In the genomic region with DNA sequence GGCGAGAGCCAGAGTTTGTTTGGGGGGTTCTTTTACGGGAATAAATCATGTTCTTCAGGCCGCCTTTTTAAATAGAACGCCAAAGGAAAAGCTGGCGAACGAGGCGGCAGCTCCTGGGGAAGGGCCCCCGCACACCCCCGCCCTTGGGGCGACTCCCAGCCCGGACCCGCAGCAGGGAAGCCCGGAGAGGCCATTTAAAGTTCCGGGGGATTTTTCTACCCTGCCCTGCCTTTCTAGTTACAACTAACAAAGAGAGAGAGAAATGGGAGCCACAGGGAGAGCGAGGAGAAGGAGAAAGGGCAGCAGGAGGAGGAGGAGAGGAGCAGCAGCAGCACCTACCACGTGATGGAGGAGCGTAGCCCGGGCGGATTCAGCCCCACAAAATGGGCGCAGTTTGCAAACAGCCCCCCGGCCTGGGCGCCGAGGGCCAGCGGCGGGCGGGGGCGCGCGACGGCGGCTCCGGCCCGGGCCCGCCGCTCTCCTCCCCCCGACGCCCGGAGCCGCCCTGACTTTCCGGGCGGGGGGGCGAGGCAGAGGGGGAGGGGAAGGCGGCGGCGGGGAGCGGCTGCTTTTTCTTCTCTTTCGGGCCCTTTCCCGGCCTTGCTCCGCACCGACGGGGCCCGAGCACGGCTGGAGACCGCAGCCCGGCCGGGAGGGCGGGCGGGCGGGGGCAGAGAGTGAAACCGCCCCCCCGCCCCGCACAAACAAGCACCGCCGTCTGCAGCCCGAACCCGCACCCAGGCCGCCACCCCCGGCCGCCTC, we compare ENCODE assay signal across 1 cellular context.
A peak's percentile ranks its signal among the peaks of the same experiment; 100 is the strongest.
TF ChIP-seq lines count a peak whose summit lies in the region.

No MANE protein-coding gene starts in this region.

TF ChIP-seq in HEK293, 187 proteins besides CTCF, POLR2A, EP300 and RAD21 (continued from another document and continues in another):
- TF ChIP-seq ZNF560 (tag by site-specific recombination; IDR thresholded peaks at IDR 0.05; ENCODE audit: borderline replicate concordance) (no peak), ZBTB8A (tag by site-specific recombination; IDR thresholded peaks at IDR 0.05) (peak; percentile 100), FEZF1 (tag by site-specific recombination; IDR thresholded peaks at IDR 0.05) (peak; percentile 56; the same call in 1 of the 2 replicates), ZNF596 (tag by site-specific recombination; IDR thresholded peaks at IDR 0.05) (peak; percentile 85), ZNF391 (tag by site-specific recombination; IDR thresholded peaks at IDR 0.05; ENCODE audit: borderline replicate concordance, low read depth) (peak; percentile 36; the same call in 1 of the 2 replicates), ZNF274 (IDR thresholded peaks at IDR 0.05; ENCODE audit: low read length) (no peak), ZNF274 (tag by site-specific recombination; IDR thresholded peaks at IDR 0.05; ENCODE audit: borderline replicate concordance) (no peak), ZNF366 (tag by site-specific recombination; conservative IDR thresholded peaks at IDR 0.05) (peak; percentile 71), ZSCAN30 (tag by site-specific recombination; IDR thresholded peaks at IDR 0.05) (0 out of 2 replicates have a peak, but pooled peaks have one; percentile 40), ZNF302 (tag by site-specific recombination; IDR thresholded peaks at IDR 0.05; ENCODE audit: low read depth) (no peak), ZNF624 (tag by site-specific recombination; IDR thresholded peaks at IDR 0.05) (no peak), ZNF350 (tag by site-specific recombination; IDR thresholded peaks at IDR 0.05) (no peak), ZNF48 (tag by site-specific recombination; IDR thresholded peaks at IDR 0.05) (no peak), BCL11A (tag by site-specific recombination; IDR thresholded peaks at IDR 0.05; ENCODE audit: low read depth) (no peak), ZNF138 (tag by site-specific recombination; IDR thresholded peaks at IDR 0.05; ENCODE audit: borderline replicate concordance) (no peak), ZNF530 (tag by site-specific recombination; IDR thresholded peaks at IDR 0.05; ENCODE audit: low read depth) (no peak), ZNF548 (tag by site-specific recombination; IDR thresholded peaks at IDR 0.05) (no peak), ZNF791 (tag by site-specific recombination; IDR thresholded peaks at IDR 0.05) (no peak), ZNF830 (tag by site-specific recombination; IDR thresholded peaks at IDR 0.05; ENCODE audit: low read depth) (no peak), ZNF658 (tag by site-specific recombination; IDR thresholded peaks at IDR 0.05) (no peak), ZNF555 (tag by site-specific recombination; conservative IDR thresholded peaks at IDR 0.05) (no peak), ZFP41 (tag by site-specific recombination; IDR thresholded peaks at IDR 0.05; ENCODE audit: borderline replicate concordance) (no peak), SCRT2 (tag by site-specific recombination; IDR thresholded peaks at IDR 0.05) (no peak), ZFP3 (tag by site-specific recombination; IDR thresholded peaks at IDR 0.05; ENCODE audit: low read depth) (no peak), SALL2 (tag by site-specific recombination; IDR thresholded peaks at IDR 0.05; ENCODE audit: borderline replicate concordance) (no peak), ZNF501 (tag by site-specific recombination; IDR thresholded peaks at IDR 0.05) (no peak), GLIS2 (tag by site-specific recombination; IDR thresholded peaks at IDR 0.05) (peak; percentile 91), ZXDB (tag by site-specific recombination; IDR thresholded peaks at IDR 0.05) (peak; percentile 83; the same call in 1 of the 2 replicates), ZNF544 (tag by site-specific recombination; IDR thresholded peaks at IDR 0.05) (no peak), GLIS1 (tag by site-specific recombination; IDR thresholded peaks at IDR 0.05) (peak; percentile 57), ZNF341 (tag by site-specific recombination; IDR thresholded peaks at IDR 0.05; ENCODE audit: low read depth) (peak; percentile 93), IKZF3 (tag by site-specific recombination; IDR thresholded peaks at IDR 0.05) (peak; percentile 93), YY2 (tag by site-specific recombination; IDR thresholded peaks at IDR 0.05) (peak; percentile 18; the same call in 1 of the 2 replicates), ZEB2 (tag by site-specific recombination; IDR thresholded peaks at IDR 0.05) (peak; percentile 85), ZNF19 (tag by site-specific recombination; IDR thresholded peaks at IDR 0.05; ENCODE audit: low read depth) (no peak), KLF7 (tag by site-specific recombination; IDR thresholded peaks at IDR 0.05; ENCODE audit: borderline replicate concordance) (peak; percentile 79; the same call in 1 of the 2 replicates)
- TF ChIP-seq, protein P1, sequence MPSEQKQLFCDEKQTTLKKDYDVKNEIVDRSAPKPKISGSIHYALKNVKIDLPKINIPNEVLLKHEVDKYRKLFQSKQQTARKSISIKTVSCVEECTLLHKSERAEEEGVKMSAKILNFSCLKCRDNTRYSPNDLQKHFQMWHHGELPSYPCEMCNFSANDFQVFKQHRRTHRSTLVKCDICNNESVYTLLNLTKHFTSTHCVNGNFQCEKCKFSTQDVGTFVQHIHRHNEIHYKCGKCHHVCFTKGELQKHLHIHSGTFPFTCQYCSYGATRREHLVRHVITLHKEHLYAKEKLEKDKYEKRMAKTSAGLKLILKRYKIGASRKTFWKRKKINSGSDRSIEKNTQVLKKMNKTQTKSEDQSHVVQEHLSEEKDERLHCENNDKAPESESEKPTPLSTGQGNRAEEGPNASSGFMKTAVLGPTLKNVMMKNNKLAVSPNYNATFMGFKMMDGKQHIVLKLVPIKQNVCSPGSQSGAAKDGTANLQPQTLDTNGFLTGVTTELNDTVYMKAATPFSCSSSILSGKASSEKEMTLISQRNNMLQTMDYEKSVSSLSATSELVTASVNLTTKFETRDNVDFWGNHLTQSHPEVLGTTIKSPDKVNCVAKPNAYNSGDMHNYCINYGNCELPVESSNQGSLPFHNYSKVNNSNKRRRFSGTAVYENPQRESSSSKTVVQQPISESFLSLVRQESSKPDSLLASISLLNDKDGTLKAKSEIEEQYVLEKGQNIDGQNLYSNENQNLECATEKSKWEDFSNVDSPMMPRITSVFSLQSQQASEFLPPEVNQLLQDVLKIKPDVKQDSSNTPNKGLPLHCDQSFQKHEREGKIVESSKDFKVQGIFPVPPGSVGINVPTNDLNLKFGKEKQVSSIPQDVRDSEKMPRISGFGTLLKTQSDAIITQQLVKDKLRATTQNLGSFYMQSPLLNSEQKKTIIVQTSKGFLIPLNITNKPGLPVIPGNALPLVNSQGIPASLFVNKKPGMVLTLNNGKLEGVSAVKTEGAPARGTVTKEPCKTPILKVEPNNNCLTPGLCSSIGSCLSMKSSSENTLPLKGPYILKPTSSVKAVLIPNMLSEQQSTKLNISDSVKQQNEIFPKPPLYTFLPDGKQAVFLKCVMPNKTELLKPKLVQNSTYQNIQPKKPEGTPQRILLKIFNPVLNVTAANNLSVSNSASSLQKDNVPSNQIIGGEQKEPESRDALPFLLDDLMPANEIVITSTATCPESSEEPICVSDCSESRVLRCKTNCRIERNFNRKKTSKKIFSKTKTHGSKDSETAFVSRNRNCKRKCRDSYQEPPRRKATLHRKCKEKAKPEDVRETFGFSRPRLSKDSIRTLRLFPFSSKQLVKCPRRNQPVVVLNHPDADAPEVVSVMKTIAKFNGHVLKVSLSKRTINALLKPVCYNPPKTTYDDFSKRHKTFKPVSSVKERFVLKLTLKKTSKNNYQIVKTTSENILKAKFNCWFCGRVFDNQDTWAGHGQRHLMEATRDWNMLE (tag by site-specific recombination; conservative IDR thresholded peaks at IDR 0.05; ENCODE audit: low read depth), result no peak
- TF ChIP-seq, protein P2, sequence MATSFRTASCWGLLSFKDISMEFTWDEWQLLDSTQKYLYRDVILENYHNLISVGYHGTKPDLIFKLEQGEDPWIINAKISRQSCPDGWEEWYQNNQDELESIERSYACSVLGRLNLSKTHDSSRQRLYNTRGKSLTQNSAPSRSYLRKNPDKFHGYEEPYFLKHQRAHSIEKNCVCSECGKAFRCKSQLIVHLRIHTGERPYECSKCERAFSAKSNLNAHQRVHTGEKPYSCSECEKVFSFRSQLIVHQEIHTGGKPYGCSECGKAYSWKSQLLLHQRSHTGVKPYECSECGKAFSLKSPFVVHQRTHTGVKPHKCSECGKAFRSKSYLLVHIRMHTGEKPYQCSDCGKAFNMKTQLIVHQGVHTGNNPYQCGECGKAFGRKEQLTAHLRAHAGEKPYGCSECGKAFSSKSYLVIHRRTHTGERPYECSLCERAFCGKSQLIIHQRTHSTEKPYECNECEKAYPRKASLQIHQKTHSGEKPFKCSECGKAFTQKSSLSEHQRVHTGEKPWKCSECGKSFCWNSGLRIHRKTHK (tag by site-specific recombination; IDR thresholded peaks at IDR 0.05), result no peak
- TF ChIP-seq, protein P3, sequence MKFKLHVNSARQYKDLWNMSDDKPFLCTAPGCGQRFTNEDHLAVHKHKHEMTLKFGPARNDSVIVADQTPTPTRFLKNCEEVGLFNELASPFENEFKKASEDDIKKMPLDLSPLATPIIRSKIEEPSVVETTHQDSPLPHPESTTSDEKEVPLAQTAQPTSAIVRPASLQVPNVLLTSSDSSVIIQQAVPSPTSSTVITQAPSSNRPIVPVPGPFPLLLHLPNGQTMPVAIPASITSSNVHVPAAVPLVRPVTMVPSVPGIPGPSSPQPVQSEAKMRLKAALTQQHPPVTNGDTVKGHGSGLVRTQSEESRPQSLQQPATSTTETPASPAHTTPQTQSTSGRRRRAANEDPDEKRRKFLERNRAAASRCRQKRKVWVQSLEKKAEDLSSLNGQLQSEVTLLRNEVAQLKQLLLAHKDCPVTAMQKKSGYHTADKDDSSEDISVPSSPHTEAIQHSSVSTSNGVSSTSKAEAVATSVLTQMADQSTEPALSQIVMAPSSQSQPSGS (tag by site-specific recombination; IDR thresholded peaks at IDR 0.05; ENCODE audit: low read depth), result no peak
- TF ChIP-seq, protein P4, sequence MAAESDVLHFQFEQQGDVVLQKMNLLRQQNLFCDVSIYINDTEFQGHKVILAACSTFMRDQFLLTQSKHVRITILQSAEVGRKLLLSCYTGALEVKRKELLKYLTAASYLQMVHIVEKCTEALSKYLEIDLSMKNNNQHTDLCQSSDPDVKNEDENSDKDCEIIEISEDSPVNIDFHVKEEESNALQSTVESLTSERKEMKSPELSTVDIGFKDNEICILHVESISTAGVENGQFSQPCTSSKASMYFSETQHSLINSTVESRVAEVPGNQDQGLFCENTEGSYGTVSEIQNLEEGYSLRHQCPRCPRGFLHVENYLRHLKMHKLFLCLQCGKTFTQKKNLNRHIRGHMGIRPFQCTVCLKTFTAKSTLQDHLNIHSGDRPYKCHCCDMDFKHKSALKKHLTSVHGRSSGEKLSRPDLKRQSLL (tag by site-specific recombination; IDR thresholded peaks at IDR 0.05), result no peak
- TF ChIP-seq, protein P5, sequence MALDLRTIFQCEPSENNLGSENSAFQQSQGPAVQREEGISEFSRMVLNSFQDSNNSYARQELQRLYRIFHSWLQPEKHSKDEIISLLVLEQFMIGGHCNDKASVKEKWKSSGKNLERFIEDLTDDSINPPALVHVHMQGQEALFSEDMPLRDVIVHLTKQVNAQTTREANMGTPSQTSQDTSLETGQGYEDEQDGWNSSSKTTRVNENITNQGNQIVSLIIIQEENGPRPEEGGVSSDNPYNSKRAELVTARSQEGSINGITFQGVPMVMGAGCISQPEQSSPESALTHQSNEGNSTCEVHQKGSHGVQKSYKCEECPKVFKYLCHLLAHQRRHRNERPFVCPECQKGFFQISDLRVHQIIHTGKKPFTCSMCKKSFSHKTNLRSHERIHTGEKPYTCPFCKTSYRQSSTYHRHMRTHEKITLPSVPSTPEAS (tag by site-specific recombination; IDR thresholded peaks at IDR 0.05), result no peak
- TF ChIP-seq, protein P6, sequence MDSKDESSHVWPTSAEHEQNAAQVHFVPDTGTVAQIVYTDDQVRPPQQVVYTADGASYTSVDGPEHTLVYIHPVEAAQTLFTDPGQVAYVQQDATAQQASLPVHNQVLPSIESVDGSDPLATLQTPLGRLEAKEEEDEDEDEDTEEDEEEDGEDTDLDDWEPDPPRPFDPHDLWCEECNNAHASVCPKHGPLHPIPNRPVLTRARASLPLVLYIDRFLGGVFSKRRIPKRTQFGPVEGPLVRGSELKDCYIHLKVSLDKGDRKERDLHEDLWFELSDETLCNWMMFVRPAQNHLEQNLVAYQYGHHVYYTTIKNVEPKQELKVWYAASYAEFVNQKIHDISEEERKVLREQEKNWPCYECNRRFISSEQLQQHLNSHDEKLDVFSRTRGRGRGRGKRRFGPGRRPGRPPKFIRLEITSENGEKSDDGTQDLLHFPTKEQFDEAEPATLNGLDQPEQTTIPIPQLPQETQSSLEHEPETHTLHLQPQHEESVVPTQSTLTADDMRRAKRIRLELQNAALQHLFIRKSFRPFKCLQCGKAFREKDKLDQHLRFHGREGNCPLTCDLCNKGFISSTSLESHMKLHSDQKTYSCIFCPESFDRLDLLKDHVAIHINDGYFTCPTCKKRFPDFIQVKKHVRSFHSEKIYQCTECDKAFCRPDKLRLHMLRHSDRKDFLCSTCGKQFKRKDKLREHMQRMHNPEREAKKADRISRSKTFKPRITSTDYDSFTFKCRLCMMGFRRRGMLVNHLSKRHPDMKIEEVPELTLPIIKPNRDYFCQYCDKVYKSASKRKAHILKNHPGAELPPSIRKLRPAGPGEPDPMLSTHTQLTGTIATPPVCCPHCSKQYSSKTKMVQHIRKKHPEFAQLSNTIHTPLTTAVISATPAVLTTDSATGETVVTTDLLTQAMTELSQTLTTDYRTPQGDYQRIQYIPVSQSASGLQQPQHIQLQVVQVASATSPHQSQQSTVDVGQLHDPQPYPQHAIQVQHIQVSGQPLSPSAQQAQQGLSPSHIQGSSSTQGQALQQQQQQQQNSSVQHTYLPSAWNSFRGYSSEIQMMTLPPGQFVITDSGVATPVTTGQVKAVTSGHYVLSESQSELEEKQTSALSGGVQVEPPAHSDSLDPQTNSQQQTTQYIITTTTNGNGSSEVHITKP (tag by site-specific recombination; IDR thresholded peaks at IDR 0.05), result peak; percentile 95
- TF ChIP-seq, protein P7, sequence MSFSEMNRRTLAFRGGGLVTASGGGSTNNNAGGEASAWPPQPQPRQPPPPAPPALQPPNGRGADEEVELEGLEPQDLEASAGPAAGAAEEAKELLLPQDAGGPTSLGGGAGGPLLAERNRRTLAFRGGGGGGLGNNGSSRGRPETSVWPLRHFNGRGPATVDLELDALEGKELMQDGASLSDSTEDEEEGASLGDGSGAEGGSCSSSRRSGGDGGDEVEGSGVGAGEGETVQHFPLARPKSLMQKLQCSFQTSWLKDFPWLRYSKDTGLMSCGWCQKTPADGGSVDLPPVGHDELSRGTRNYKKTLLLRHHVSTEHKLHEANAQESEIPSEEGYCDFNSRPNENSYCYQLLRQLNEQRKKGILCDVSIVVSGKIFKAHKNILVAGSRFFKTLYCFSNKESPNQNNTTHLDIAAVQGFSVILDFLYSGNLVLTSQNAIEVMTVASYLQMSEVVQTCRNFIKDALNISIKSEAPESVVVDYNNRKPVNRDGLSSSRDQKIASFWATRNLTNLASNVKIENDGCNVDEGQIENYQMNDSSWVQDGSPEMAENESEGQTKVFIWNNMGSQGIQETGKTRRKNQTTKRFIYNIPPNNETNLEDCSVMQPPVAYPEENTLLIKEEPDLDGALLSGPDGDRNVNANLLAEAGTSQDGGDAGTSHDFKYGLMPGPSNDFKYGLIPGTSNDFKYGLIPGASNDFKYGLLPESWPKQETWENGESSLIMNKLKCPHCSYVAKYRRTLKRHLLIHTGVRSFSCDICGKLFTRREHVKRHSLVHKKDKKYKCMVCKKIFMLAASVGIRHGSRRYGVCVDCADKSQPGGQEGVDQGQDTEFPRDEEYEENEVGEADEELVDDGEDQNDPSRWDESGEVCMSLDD (tag by site-specific recombination; IDR thresholded peaks at IDR 0.05), result peak; percentile 79
